In genomic region chr18:40662898-40663437, GRCh38 we compare ENCODE assay signal across 29 cellular contexts.
"Had no signal": no experiment of that assay in that cellular context is flagged by ENCODE, and none has a peak within 500 bp of the region (broad histone marks: within the 10 kb centered on the region; RNA-seq: fewer than 3 reads in every experiment).

No MANE protein-coding gene starts in this region.

- DNase-seq: naive thymus-derived CD4-positive, alpha-beta T cell; natural killer cell; nucleus accumbens; sigmoid colon; small intestine; stimulated activated CD4-positive, alpha-beta T cell treated with anti-CD3 and anti-CD28 coated beads, Interleukin-12 subunit alpha, Interleukin-12 subunit beta, amount 100 ng/mL, for 4 hours; stimulated activated CD4-positive, alpha-beta T cell treated with anti-CD3 and anti-CD28 coated beads, Interleukin-1b, Interleukin-23, amount 100 ng/mL, for 48 hours; stimulated activated CD4-positive, alpha-beta T cell treated with anti-CD3 and anti-CD28 coated beads, Interleukin-4, amount 100 ng/mL, for 1 hour; stimulated activated CD4-positive, alpha-beta T cell treated with anti-CD3 and anti-CD28 coated beads, Interleukin-4, amount 100 ng/mL, for 4 hours; stimulated activated CD8-positive, alpha-beta memory T cell treated with anti-CD3 and anti-CD28 coated beads, Interleukin-4, amount 100 ng/mL, for 48 hours; stimulated activated naive CD4-positive, alpha-beta T cell; stimulated activated naive CD8-positive, alpha-beta T cell treated with anti-CD3 and anti-CD28 coated beads, Interleukin-15, amount 100 ng/mL, for 72 hours; stimulated activated naive CD8-positive, alpha-beta T cell treated with anti-CD3 and anti-CD28 coated beads, Interleukin-15, Interleukin-2, amounts not matched to agents 100 U/mL and 50 U/mL, for 24 hours; substantia nigra; thyroid gland; trophoblast cell; uterus had no signal

- H3K27me3 ChIP-seq: neural progenitor cell, neutrophil, pancreas, right lobe of liver, sigmoid colon, thyroid gland, tibial nerve, upper lobe of left lung, uterus had no signal

- H3K9me3 ChIP-seq: neutrophil, pancreas, psoas muscle, right lobe of liver, sigmoid colon, thoracic aorta, thyroid gland, tibial nerve, uterus had no signal

- H3K36me3 ChIP-seq: neural progenitor cell, neutrophil, pancreas, right lobe of liver, sigmoid colon, thoracic aorta, thyroid gland, tibial nerve, upper lobe of left lung, uterus had no signal

- H3K4me1 Mint-ChIP-seq: naive thymus-derived CD4-positive, alpha-beta T cell; natural killer cell; nephron; neural progenitor cell; stimulated activated memory B cell treated with anti-CD40 and anti-IgM and Interleukin-4, amounts not matched to agents 10 μg/mL and 1 μg/mL and 100 μg/mL, for 72 hours; stimulated activated naive CD8-positive, alpha-beta T cell treated with anti-CD3 and anti-CD28 coated beads, Interleukin-15, amount 100 ng/mL, for 72 hours had no signal

- H3K27ac ChIP-seq: neural progenitor cell, neutrophil, pancreas, psoas muscle, right lobe of liver, sigmoid colon, thoracic aorta, thyroid gland, tibial nerve, upper lobe of left lung, uterus had no signal

- ATAC-seq: naive thymus-derived CD4-positive, alpha-beta T cell; natural killer cell; pancreas; psoas muscle; right cardiac atrium; right lobe of liver; stimulated activated memory B cell treated with anti-CD40 and anti-IgM and Interleukin-4, amounts not matched to agents 10 μg/mL and 1 μg/mL and 100 μg/mL, for 72 hours; stimulated activated naive CD8-positive, alpha-beta T cell treated with anti-CD3 and anti-CD28 coated beads, Interleukin-15, amount 100 ng/mL, for 72 hours; stimulated activated naive CD8-positive, alpha-beta T cell treated with anti-CD3 and anti-CD28 coated beads, Interleukin-15, Interleukin-2, amounts not matched to agents 100 U/mL and 50 U/mL, for 24 hours had no signal

- H2AFZ ChIP-seq: neural progenitor cell had no signal

- H3K27ac Mint-ChIP-seq: naive thymus-derived CD4-positive, alpha-beta T cell; natural killer cell; nephron; neural progenitor cell; progenitor cell of endocrine pancreas; stimulated activated memory B cell treated with anti-CD40 and anti-IgM and Interleukin-4, amounts not matched to agents 10 μg/mL and 1 μg/mL and 100 μg/mL, for 72 hours; stimulated activated naive CD8-positive, alpha-beta T cell treated with anti-CD3 and anti-CD28 coated beads, Interleukin-15, amount 100 ng/mL, for 72 hours had no signal

- H3K27me3 Mint-ChIP-seq: naive thymus-derived CD4-positive, alpha-beta T cell; progenitor cell of endocrine pancreas; stimulated activated memory B cell treated with anti-CD40 and anti-IgM and Interleukin-4, amounts not matched to agents 10 μg/mL and 1 μg/mL and 100 μg/mL, for 72 hours; stimulated activated naive CD8-positive, alpha-beta T cell treated with anti-CD3 and anti-CD28 coated beads, Interleukin-15, amount 100 ng/mL, for 72 hours had no signal

- H3K9me3 Mint-ChIP-seq: neural progenitor cell had no signal

- H3K4me3 Mint-ChIP-seq: naive thymus-derived CD4-positive, alpha-beta T cell; natural killer cell; nephron; neural progenitor cell; stimulated activated memory B cell treated with anti-CD40 and anti-IgM and Interleukin-4, amounts not matched to agents 10 μg/mL and 1 μg/mL and 100 μg/mL, for 72 hours; stimulated activated naive CD8-positive, alpha-beta T cell treated with anti-CD3 and anti-CD28 coated beads, Interleukin-15, amount 100 ng/mL, for 72 hours had no signal

- H3K36me3 Mint-ChIP-seq: neural progenitor cell; stimulated activated memory B cell treated with anti-CD40 and anti-IgM and Interleukin-4, amounts not matched to agents 10 μg/mL and 1 μg/mL and 100 μg/mL, for 72 hours had no signal

- H3K4me1 ChIP-seq: neural progenitor cell, pancreas, psoas muscle, right lobe of liver, sigmoid colon, thyroid gland, tibial nerve, upper lobe of left lung, uterus had no signal

- H3K4me2 ChIP-seq: neural progenitor cell had no signal

- H3K4me3 ChIP-seq: neural progenitor cell, pancreas, psoas muscle, right lobe of liver, sigmoid colon, thoracic aorta, thyroid gland, tibial nerve, upper lobe of left lung, uterus had no signal

- H3K9ac ChIP-seq: neural progenitor cell had no signal
